In genomic region chr7:22627136-22627535, GRCh38 we compare ENCODE assay signal across 22 cellular contexts.
DNase-seq lines count a peak whose midpoint lies in the region; ATAC-seq and TF ChIP-seq lines count a peak whose summit lies in the region.
"Had no signal": no experiment of that assay in that cellular context is flagged by ENCODE, and none has a peak within 500 bp of the region (broad histone marks: within the 10 kb centered on the region; RNA-seq: fewer than 3 reads in every experiment).

No MANE protein-coding gene starts in this region.

- H2AFZ ChIP-seq in trophoblast cell (ENCODE audit: insufficient read depth, low read length, poor library complexity): no peak overlapping the region

- H2BK120ac ChIP-seq in trophoblast cell (ENCODE audit: insufficient read depth, low read length, poor library complexity): no peak overlapping the region

- no peak overlapping the region for H4K12ac ChIP-seq in trophoblast cell (ENCODE audit: low read depth, low read length)

- no peak overlapping the region for H3K18ac ChIP-seq in trophoblast cell (ENCODE audit: low read length)

- no peak overlapping the region for H3K4ac ChIP-seq in trophoblast cell (ENCODE audit: low read depth, low read length)

- DNase-seq in EL (peak; percentile 64), fibroblast of peridontal ligament (ENCODE audit: extremely low read depth) (peak; percentile 88), trophoblast cell (peak; percentile 50 to 91), tibial artery (no peak), medulla oblongata (ENCODE audit: extremely low spot score) (no peak), NCI-H187 (lab: John Stamatoyannopoulos, UW) (no peak)
- DNase-seq: activated CD4-positive, alpha-beta T cell treated with anti-CD3 and anti-CD28 coated beads for 1 hour; activated naive CD4-positive, alpha-beta T cell; activated T-cell treated with anti-CD3 and anti-CD28 coated beads, Interleukin-2, amount 50 U/mL, for 4 hours; AML-193; HFFc6; naive thymus-derived CD8-positive, alpha-beta T cell; NCI-H1694 treated with DMSO at 0.1 percent for 48 hours; NCI-H345; OCI-M1; posterior cingulate gyrus; SIG-M5; sigmoid colon; T-helper 1 cell had no signal

- no peak overlapping the region for H2AK5ac ChIP-seq in trophoblast cell (ENCODE audit: low read length)

- H3K36me3 ChIP-seq in trophoblast cell (ENCODE audit: control insufficient read depth in 1 of 2, insufficient read depth in 2 of 2, low read length in 2 of 2) (no peaks in the 10 kb centered on the region), tibial artery (no peaks in the 10 kb centered on the region)
- H3K36me3 ChIP-seq: sigmoid colon had no signal

- ATAC-seq in SK-N-SH treated with all-trans-retinoic acid at 6 μM for 48 hours (peak; percentile 42; the same call in 2 of the 3 replicates), GM18861 (IDR thresholded peaks at IDR 0.05; ENCODE audit: unreplicated experiment) (no peak)
- ATAC-seq: activated T-cell treated with anti-CD3 and anti-CD28 coated beads, Interleukin-2, amount 50 U/mL, for 4 hours; naive thymus-derived CD8-positive, alpha-beta T cell had no signal

- H3K27ac ChIP-seq in trophoblast cell (ENCODE audit: low read depth, low read length) (no peak overlapping the region), tibial artery (no peak overlapping the region)
- H3K27ac ChIP-seq: KMS-11, sigmoid colon had no signal

- WGBS in trophoblast cell (ENCODE audit: extremely low coverage, insufficient coverage, insufficient read length): no CpG with 5 or more reads among the region's 2 CpGs

- no peak overlapping the region for H3K4me2 ChIP-seq in trophoblast cell (ENCODE audit: low read length)
- H3K4me2 ChIP-seq: KMS-11 had no signal

- H3K9ac ChIP-seq in trophoblast cell (ENCODE audit: low read length): no peak overlapping the region
- H3K9ac ChIP-seq: KMS-11 had no signal

- H3K4me1 ChIP-seq in trophoblast cell (ENCODE audit: control insufficient read depth in 1 of 2, insufficient read depth in 2 of 2, low read length in 2 of 2) (peaks cover 0 to 4% of the 10 kb centered on the region in 2 experiments), tibial artery (peaks cover 0 to 16% (median 0%) of the 10 kb centered on the region in 4 donors)
- H3K4me1 ChIP-seq: sigmoid colon had no signal

- intact Hi-C loops in tibial artery (cut with DNase I; ENCODE audit: low total_unique reads): no loop called here

- no peak overlapping the region for H2BK5ac ChIP-seq in trophoblast cell (ENCODE audit: low read depth, low read length, poor library complexity)

- H3K79me1 ChIP-seq in trophoblast cell (ENCODE audit: low read length): no peaks in the 10 kb centered on the region

- H2BK12ac ChIP-seq in trophoblast cell (ENCODE audit: low read length): no peak overlapping the region

- no peak overlapping the region for H3K4me3 ChIP-seq in trophoblast cell (ENCODE audit: low read depth, low read length)
- H3K4me3 ChIP-seq in tibial artery: no peak overlapping the region
- H3K4me3 ChIP-seq: sigmoid colon had no signal

- no peak for TF ChIP-seq CTCF in tibial artery (IDR thresholded peaks at IDR 0.05)

- H3K27me3 ChIP-seq in trophoblast cell (ENCODE audit: insufficient read depth, low read length): no peaks in the 10 kb centered on the region
- H3K27me3 ChIP-seq in tibial artery: no peaks in the 10 kb centered on the region
- H3K27me3 ChIP-seq: sigmoid colon had no signal

- H4K8ac ChIP-seq in trophoblast cell (ENCODE audit: low read depth, low read length): no peak overlapping the region

- no peaks in the 10 kb centered on the region for H3K79me2 ChIP-seq in trophoblast cell (ENCODE audit: control insufficient read depth, insufficient read depth, low read length, poor library complexity)

- H3K23ac ChIP-seq in trophoblast cell (ENCODE audit: low read length): no peak overlapping the region

- H3K9me3 ChIP-seq in trophoblast cell (ENCODE audit: insufficient read depth, low read depth, low read length) (no peaks in the 10 kb centered on the region), tibial artery (no peaks in the 10 kb centered on the region)
- H3K9me3 ChIP-seq: sigmoid colon had no signal

- no peak overlapping the region for H3K14ac ChIP-seq in trophoblast cell (ENCODE audit: low read length)

- H4K91ac ChIP-seq in trophoblast cell (ENCODE audit: low read depth, low read length): no peak overlapping the region

TF ChIP-seq in SK-N-SH treated with all-trans-retinoic acid at 6 μM for 48 hours, 23 proteins besides CTCF, POLR2A, EP300 and RAD21:
- TF ChIP-seq SNAI2 (CRISPR knock-in tag; IDR thresholded peaks at IDR 0.05) (no peak), RARB (CRISPR knock-in tag; IDR thresholded peaks at IDR 0.05) (no peak), TSHZ2 (CRISPR knock-in tag; IDR thresholded peaks at IDR 0.05) (no peak), TOX (CRISPR knock-in tag; IDR thresholded peaks at IDR 0.05; ENCODE audit: borderline replicate concordance) (no peak), ZFP3 (CRISPR knock-in tag; IDR thresholded peaks at IDR 0.05) (no peak), ZNF70 (CRISPR knock-in tag; IDR thresholded peaks at IDR 0.05) (no peak), ZFP30 (CRISPR knock-in tag; IDR thresholded peaks at IDR 0.05) (no peak), CSDC2 (CRISPR knock-in tag; IDR thresholded peaks at IDR 0.05) (no peak), CSRNP3 (CRISPR knock-in tag; IDR thresholded peaks at IDR 0.05) (no peak), ZNF8 (CRISPR knock-in tag; IDR thresholded peaks at IDR 0.05) (no peak), POU6F1 (CRISPR knock-in tag; IDR thresholded peaks at IDR 0.05; ENCODE audit: borderline replicate concordance, low read depth) (no peak), ISL1 (CRISPR knock-in tag; IDR thresholded peaks at IDR 0.05) (no peak), TCF4 (CRISPR knock-in tag; IDR thresholded peaks at IDR 0.05; ENCODE audit: borderline replicate concordance) (no peak), BACH2 (CRISPR knock-in tag; IDR thresholded peaks at IDR 0.05; ENCODE audit: borderline replicate concordance) (no peak)

Comparison
In these comparisons a context has a peak if more than half of its experiments do, and no peak if none do; other contexts are left out.
1. DNase-seq: peak in EL (single experiment), fibroblast of peridontal ligament (single experiment) and trophoblast cell (2 of 2); none in tibial artery (0 of 2), medulla oblongata (single experiment) and NCI-H187 (0 of 2).